In the genomic region with DNA sequence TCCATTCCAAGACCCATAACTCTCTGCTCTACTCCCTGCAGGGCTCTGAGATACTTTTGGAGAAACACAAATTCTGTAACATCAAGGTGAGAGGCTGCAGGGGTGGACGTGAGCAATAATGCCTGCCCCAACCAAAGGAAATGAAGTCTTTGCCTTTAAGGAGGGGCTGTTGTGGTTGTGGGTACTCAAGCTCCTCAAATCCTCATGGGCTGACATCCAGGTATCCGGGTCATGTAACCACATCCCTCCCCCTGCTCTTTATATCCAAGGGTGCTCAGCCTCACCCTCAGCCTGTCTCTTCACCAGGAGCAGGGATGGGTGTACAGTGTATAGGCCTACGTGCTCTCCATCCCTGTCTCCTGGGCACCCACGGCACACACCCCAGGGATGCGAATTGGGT, we compare ENCODE assay signal across 18 cellular contexts. TPM values are rescaled to one million over a fixed set of nuclear protein-coding genes. Genes with fewer than 3 reads are reported as not detected.
DNase-seq lines count a peak whose midpoint lies in the region; ATAC-seq and TF ChIP-seq lines count a peak whose summit lies in the region.
"Had no signal": no experiment of that assay in that cellular context is flagged by ENCODE, and none has a peak within 500 bp of the region (broad histone marks: within the 10 kb centered on the region; RNA-seq: fewer than 3 reads in every experiment).

No MANE protein-coding gene starts in this region.

- H3K36me3 Mint-ChIP-seq in MCF 10A (ENCODE audit: insufficient read depth, unreplicated experiment) (no peaks in the 10 kb centered on the region), glutamatergic neuron (ENCODE audit: unreplicated experiment) (no peaks in the 10 kb centered on the region)

- H3K36me3 ChIP-seq in breast epithelium: no peaks in the 10 kb centered on the region
- H3K36me3 ChIP-seq: HAP-1 had no signal

- no peaks in the 10 kb centered on the region for H3K9me3 ChIP-seq in breast epithelium
- H3K9me3 ChIP-seq: HAP-1 had no signal

- H3K4me1 ChIP-seq in breast epithelium: no peaks in the 10 kb centered on the region

- H3K27me3 Mint-ChIP-seq in MCF 10A (ENCODE audit: insufficient read depth, unreplicated experiment) (no peaks in the 10 kb centered on the region), glutamatergic neuron (ENCODE audit: unreplicated experiment) (no peaks in the 10 kb centered on the region)
- H3K27me3 Mint-ChIP-seq: CD4-positive, alpha-beta T cell had no signal

- H3K9me3 Mint-ChIP-seq in MCF 10A (ENCODE audit: unreplicated experiment): no peaks in the 10 kb centered on the region
- H3K9me3 Mint-ChIP-seq in glutamatergic neuron (ENCODE audit: unreplicated experiment): no peaks in the 10 kb centered on the region
- H3K9me3 Mint-ChIP-seq: CD4-positive, alpha-beta T cell had no signal

- intact Hi-C loops in MCF 10A (cut with micrococcal nuclease) (loop anchor here (10.0 kb wide), 1 partner anchor 102 kb away; no protein-coding TSS in a partner anchor), breast epithelium (cut with DNase I; ENCODE audit: low total_unique reads) (no loop called here)

- H3K4me1 Mint-ChIP-seq in MCF 10A (ENCODE audit: insufficient read depth, unreplicated experiment) (peaks cover 32% of the 10 kb centered on the region), glutamatergic neuron (ENCODE audit: low read depth, unreplicated experiment) (no peaks in the 10 kb centered on the region)

- H3K27ac Mint-ChIP-seq in MCF 10A (ENCODE audit: low read depth, unreplicated experiment) (no peak overlapping the region), glutamatergic neuron (ENCODE audit: unreplicated experiment) (no peak overlapping the region)
- H3K27ac Mint-ChIP-seq: CD4-positive, alpha-beta T cell had no signal

- no peak for TF ChIP-seq POLR2A in breast epithelium (IDR thresholded peaks at IDR 0.05)

- no peaks in the 10 kb centered on the region for H3K27me3 ChIP-seq in breast epithelium

- POLR2A ChIA-PET in MCF 10A (lab: Yijun Ruan, JAX): interaction anchor here (0.9 to 1.0 kb wide), 2 partner anchors 49 to 181 kb away, joined by 3 read pairs; no protein-coding TSS in a partner anchor

- no peak for ATAC-seq in GM21786 (IDR thresholded peaks at IDR 0.05; ENCODE audit: unreplicated experiment)
- ATAC-seq: GM12878 had no signal

- no peak overlapping the region for H3K27ac ChIP-seq in breast epithelium

- DNase-seq in MCF 10A (ENCODE audit: unreplicated experiment): peak; percentile 17
- DNase-seq in breast epithelium (ENCODE audit: low spot score in 2 of 2): no peak
- peak; percentile 51 for DNase-seq in RPMI7951 (ENCODE audit: low read depth)
- DNase-seq in iris pigment epithelial cell (ENCODE audit: low read depth): peak; percentile 8
- no peak for DNase-seq in LoVo (ENCODE audit: low spot score)
- DNase-seq in glutamatergic neuron: no peak
- DNase-seq in activated naive CD4-positive, alpha-beta T cell treated with anti-CD3 and anti-CD28 coated beads, Interleukin-2, amount 50 U/mL, for 16 hours: no peak
- DNase-seq: 8988T; AML-193; C1 segment of cervical spinal cord; Calu3; CD4-positive, alpha-beta T cell; DMS 273 treated with DMSO at 0.1 percent for 48 hours had no signal

- CTCF ChIA-PET in MCF 10A (lab: Yijun Ruan, JAX): interaction anchor here (0.6 to 1.5 kb wide), 5 partner anchors 8 to 348 kb away, joined by 3 to 5 read pairs (median 3); no protein-coding TSS in a partner anchor

- H3K4me3 ChIP-seq in breast epithelium: no peak overlapping the region
- H3K4me3 ChIP-seq: GM12878, HAP-1 had no signal

- no TSS peak for BruUV-seq in MCF 10A (replicated peaks; lab: Mats Ljungman, UMichigan)

- no peak for TF ChIP-seq CTCF in MCF 10A (IDR thresholded peaks at IDR 0.05; ENCODE audit: unreplicated experiment)
- TF ChIP-seq CTCF in breast epithelium (IDR thresholded peaks at IDR 0.05): no peak
- TF ChIP-seq CTCF in glutamatergic neuron (IDR thresholded peaks at IDR 0.05; ENCODE audit: partially characterized antibody, unreplicated experiment): no peak

- H3K4me3 Mint-ChIP-seq in MCF 10A (ENCODE audit: unreplicated experiment) (no peak overlapping the region), glutamatergic neuron (ENCODE audit: unreplicated experiment) (no peak overlapping the region)
- H3K4me3 Mint-ChIP-seq: CD4-positive, alpha-beta T cell had no signal

RNA-seq across cellular contexts. Expression of a gene that starts 32.3 kb away (rescaled TPM):
- total RNA-seq in MCF 10A (2022) (1.4 and 1.8 TPM in 2 replicates), breast epithelium (1 to 10 TPM; 1.0 to 2.6 (median 1.9) TPM), glutamatergic neuron (ENCODE audit: unreplicated experiment) (not detected)
- 2.2 and 2.9 TPM in 2 replicates for total RNA-seq in RPMI7951 (2014; rRNA removed; shearing (Covaris generic))
- total RNA-seq: CD4-positive, alpha-beta T cell; G401; GM12878; H1 had no signal

Comparison
In these comparisons a context has a peak if more than half of its experiments do, and no peak if none do; other contexts are left out.
1. DNase-seq: peak in MCF 10A (single experiment), RPMI7951 (single experiment) and iris pigment epithelial cell (single experiment); none in breast epithelium (0 of 2), LoVo (single experiment), glutamatergic neuron (single experiment) and activated naive CD4-positive, alpha-beta T cell treated with anti-CD3 and anti-CD28 coated beads, Interleukin-2, amount 50 U/mL, for 16 hours (single experiment).